Comparison of ENCODE assay signal across 1 cellular context in genomic region chr12:122991623-122992275, GRCh38.
TF ChIP-seq lines count a peak whose summit lies in the region.

No MANE protein-coding gene starts in this region.

TF ChIP-seq in H1, 55 proteins besides CTCF, POLR2A, EP300 and RAD21:
- TF ChIP-seq CHD2 (IDR thresholded peaks at IDR 0.05; ENCODE audit: low read length): no peak
- no peak for TF ChIP-seq SP1 (IDR thresholded peaks at IDR 0.05; ENCODE audit: low read depth, low read length)
- TF ChIP-seq SRF (IDR thresholded peaks at IDR 0.05; ENCODE audit: low read depth, low read length): no peak
- TF ChIP-seq MAFK (IDR thresholded peaks at IDR 0.05; ENCODE audit: low read depth, low read length): no peak
